Comparison of ENCODE assay signal across 1 cellular context in the genomic region with DNA sequence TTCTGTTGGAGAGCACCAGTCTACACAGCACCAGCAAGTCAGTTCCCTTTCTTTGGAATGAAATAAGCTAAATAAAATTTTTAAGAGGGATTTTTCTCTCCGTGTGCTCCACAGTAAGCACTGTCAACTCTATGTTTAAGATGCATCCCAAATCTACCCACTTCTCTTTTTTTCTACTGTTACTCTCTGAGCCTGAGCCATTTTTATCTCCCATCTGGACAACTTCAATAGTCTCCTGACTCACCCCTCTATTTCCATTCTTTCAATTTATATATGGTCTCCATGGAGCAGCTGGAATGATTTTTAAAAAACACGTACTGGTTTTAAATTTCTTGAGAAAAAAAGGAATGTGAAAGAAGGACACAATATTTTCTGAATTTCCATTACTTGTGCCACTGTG.
TF ChIP-seq lines count a peak whose summit lies in the region.

No MANE protein-coding gene starts in this region.

TF ChIP-seq in SK-N-SH treated with all-trans-retinoic acid at 6 μM for 48 hours, 23 proteins besides CTCF, POLR2A, EP300 and RAD21 (continued from another document):
- TF ChIP-seq, protein P1, sequence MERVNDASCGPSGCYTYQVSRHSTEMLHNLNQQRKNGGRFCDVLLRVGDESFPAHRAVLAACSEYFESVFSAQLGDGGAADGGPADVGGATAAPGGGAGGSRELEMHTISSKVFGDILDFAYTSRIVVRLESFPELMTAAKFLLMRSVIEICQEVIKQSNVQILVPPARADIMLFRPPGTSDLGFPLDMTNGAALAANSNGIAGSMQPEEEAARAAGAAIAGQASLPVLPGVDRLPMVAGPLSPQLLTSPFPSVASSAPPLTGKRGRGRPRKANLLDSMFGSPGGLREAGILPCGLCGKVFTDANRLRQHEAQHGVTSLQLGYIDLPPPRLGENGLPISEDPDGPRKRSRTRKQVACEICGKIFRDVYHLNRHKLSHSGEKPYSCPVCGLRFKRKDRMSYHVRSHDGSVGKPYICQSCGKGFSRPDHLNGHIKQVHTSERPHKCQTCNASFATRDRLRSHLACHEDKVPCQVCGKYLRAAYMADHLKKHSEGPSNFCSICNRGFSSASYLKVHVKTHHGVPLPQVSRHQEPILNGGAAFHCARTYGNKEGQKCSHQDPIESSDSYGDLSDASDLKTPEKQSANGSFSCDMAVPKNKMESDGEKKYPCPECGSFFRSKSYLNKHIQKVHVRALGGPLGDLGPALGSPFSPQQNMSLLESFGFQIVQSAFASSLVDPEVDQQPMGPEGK (CRISPR knock-in tag; IDR thresholded peaks at IDR 0.05; ENCODE audit: borderline replicate concordance) = no peak
- TF ChIP-seq ZFP3 (CRISPR knock-in tag; IDR thresholded peaks at IDR 0.05) (no peak), ZFP30 (CRISPR knock-in tag; IDR thresholded peaks at IDR 0.05) (no peak), RARB (CRISPR knock-in tag; IDR thresholded peaks at IDR 0.05) (no peak), ZC3H10 (CRISPR knock-in tag; IDR thresholded peaks at IDR 0.05) (no peak)
- TF ChIP-seq, protein P2, sequence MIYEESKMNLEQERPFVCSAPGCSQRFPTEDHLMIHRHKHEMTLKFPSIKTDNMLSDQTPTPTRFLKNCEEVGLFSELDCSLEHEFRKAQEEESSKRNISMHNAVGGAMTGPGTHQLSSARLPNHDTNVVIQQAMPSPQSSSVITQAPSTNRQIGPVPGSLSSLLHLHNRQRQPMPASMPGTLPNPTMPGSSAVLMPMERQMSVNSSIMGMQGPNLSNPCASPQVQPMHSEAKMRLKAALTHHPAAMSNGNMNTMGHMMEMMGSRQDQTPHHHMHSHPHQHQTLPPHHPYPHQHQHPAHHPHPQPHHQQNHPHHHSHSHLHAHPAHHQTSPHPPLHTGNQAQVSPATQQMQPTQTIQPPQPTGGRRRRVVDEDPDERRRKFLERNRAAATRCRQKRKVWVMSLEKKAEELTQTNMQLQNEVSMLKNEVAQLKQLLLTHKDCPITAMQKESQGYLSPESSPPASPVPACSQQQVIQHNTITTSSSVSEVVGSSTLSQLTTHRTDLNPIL (CRISPR knock-in tag; IDR thresholded peaks at IDR 0.05; ENCODE audit: low read depth) = no peak
